In genomic region chr3:125125822-125126245, GRCh38 we compare ENCODE assay signal across 10 cellular contexts.
DNase-seq lines count a peak whose midpoint lies in the region; ATAC-seq, FAIRE-seq and TF ChIP-seq lines count a peak whose summit lies in the region.
"Had no signal": no experiment of that assay in that cellular context is flagged by ENCODE, and none has a peak within 500 bp of the region (broad histone marks: within the 10 kb centered on the region; RNA-seq: fewer than 3 reads in every experiment).

No MANE protein-coding gene starts in this region.

- intact Hi-C loops in activated CD8-positive, alpha-beta T cell treated with anti-CD3 and anti-CD28 coated beads for 36 hours (cut with micrococcal nuclease), result no loop called here

- FAIRE-seq in HTR-8/SVneo (lab: Jason Lieb, UNC), result peak; percentile 87
- FAIRE-seq in GM19239 (lab: Jason Lieb, UNC), result no peak

- H3K4me3 Mint-ChIP-seq in activated CD8-positive, alpha-beta T cell treated with anti-CD3 and anti-CD28 coated beads for 36 hours, result no peak overlapping the region
- H3K4me3 Mint-ChIP-seq: T-helper 1 cell treated with Interleukin-12 subunit alpha and Interleukin-12 subunit beta and Interleukin-4 antibody, amounts not matched to agents 30 μg/mL and 1 μg/mL, for 36 hours had no signal

- no peaks in the 10 kb centered on the region for H3K9me3 Mint-ChIP-seq in activated CD8-positive, alpha-beta T cell treated with anti-CD3 and anti-CD28 coated beads for 36 hours
- H3K9me3 Mint-ChIP-seq: T-helper 1 cell treated with Interleukin-12 subunit alpha and Interleukin-12 subunit beta and Interleukin-4 antibody, amounts not matched to agents 30 μg/mL and 1 μg/mL, for 36 hours had no signal

- peak overlapping the region; percentile 78 for H3K27ac Mint-ChIP-seq in activated CD8-positive, alpha-beta T cell treated with anti-CD3 and anti-CD28 coated beads for 36 hours
- H3K27ac Mint-ChIP-seq: T-helper 1 cell treated with Interleukin-12 subunit alpha and Interleukin-12 subunit beta and Interleukin-4 antibody, amounts not matched to agents 30 μg/mL and 1 μg/mL, for 36 hours had no signal

- H3K27ac ChIP-seq in foreskin keratinocyte, result no peak overlapping the region

- DNase-seq in AG09319 (ENCODE audit: extremely low read depth, low read depth), result peak; percentile 89
- DNase-seq in HTR-8/SVneo (ENCODE audit: insufficient read length, low spot score), result peak; percentile 83
- peak; percentile 82 for DNase-seq in activated CD8-positive, alpha-beta T cell treated with anti-CD3 and anti-CD28 coated beads for 36 hours
- DNase-seq in foreskin keratinocyte, result peak; percentile 82 to 94
- DNase-seq in HK-2 (ENCODE audit: unreplicated experiment), result no peak
- no peak for DNase-seq in kidney glomerular epithelial cell (lab: John Stamatoyannopoulos, UW)
- no peak for DNase-seq in GM19239 (ENCODE audit: insufficient read length, low spot score)
- no peak for DNase-seq in inferior parietal cortex (ENCODE audit: extremely low spot score)
- DNase-seq: GOT3 had no signal

- H3K27me3 ChIP-seq in foreskin keratinocyte, result no peaks in the 10 kb centered on the region

- TF ChIP-seq CTCF in AG09319 (IDR thresholded peaks at IDR 0.05; ENCODE audit: low read depth, low read length) (no peak), foreskin keratinocyte (conservative IDR thresholded peaks at IDR 0.05) (no peak)
- TF ChIP-seq CTCF in activated CD8-positive, alpha-beta T cell treated with anti-CD3 and anti-CD28 coated beads for 36 hours (IDR thresholded peaks at IDR 0.05), result no peak

- H3K27me3 Mint-ChIP-seq in activated CD8-positive, alpha-beta T cell treated with anti-CD3 and anti-CD28 coated beads for 36 hours, result peaks cover 4% of the 10 kb centered on the region

- CTCF ChIA-PET in activated CD8-positive, alpha-beta T cell treated with anti-CD3 and anti-CD28 coated beads for 36 hours (lab: Charles Lee), result interaction anchor here (1.0 to 1.7 kb wide), 5 partner anchors 9 to 69 kb away, joined by 3 to 5 read pairs (median 4); no protein-coding TSS in a partner anchor

- H3K36me3 Mint-ChIP-seq in activated CD8-positive, alpha-beta T cell treated with anti-CD3 and anti-CD28 coated beads for 36 hours (ENCODE audit: low read depth), result no peaks in the 10 kb centered on the region

- H3K4me1 Mint-ChIP-seq in activated CD8-positive, alpha-beta T cell treated with anti-CD3 and anti-CD28 coated beads for 36 hours (ENCODE audit: low read depth), result peaks cover 47% of the 10 kb centered on the region

- H3K4me1 ChIP-seq in foreskin keratinocyte, result peaks cover 16% of the 10 kb centered on the region

- ATAC-seq in activated CD8-positive, alpha-beta T cell treated with anti-CD3 and anti-CD28 coated beads for 36 hours, result peak; percentile 79
- ATAC-seq in foreskin keratinocyte, result peak; percentile 45

- POLR2A ChIA-PET in activated CD8-positive, alpha-beta T cell treated with anti-CD3 and anti-CD28 coated beads for 36 hours (lab: Charles Lee), result interaction anchor here (0.7 to 1.7 kb wide), 4 partner anchors 14 to 74 kb away, joined by 3 to 6 read pairs (median 4); no protein-coding TSS in a partner anchor

Comparison
In these comparisons a context has a peak if more than half of its experiments do, and no peak if none do; other contexts are left out.
1. DNase-seq: peak in AG09319 (single experiment), HTR-8/SVneo (single experiment), activated CD8-positive, alpha-beta T cell treated with anti-CD3 and anti-CD28 coated beads for 36 hours (single experiment) and foreskin keratinocyte (2 of 2); none in HK-2 (single experiment), kidney glomerular epithelial cell (single experiment), GM19239 (single experiment) and inferior parietal cortex (single experiment).